9 cellular contexts compared by ENCODE assay signal in the genomic region with DNA sequence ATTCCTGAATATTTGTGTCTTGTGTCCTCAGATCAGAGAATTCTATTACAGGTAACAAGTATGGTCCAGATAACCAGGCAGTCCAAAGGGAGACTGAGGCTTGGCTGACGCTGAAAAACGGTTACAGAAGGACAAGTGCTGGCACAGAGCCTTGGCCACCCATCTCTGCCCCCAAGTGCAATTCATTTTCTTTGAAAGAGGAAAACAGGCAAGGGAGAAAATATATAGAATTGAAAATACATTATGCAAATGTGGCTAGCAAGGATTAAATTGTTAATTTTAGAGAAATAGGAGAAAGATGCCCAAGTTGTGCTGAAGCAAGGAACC. TPM values are rescaled to one million over a fixed set of nuclear protein-coding genes. Genes with fewer than 3 reads are reported as not detected.
DNase-seq lines count a peak whose midpoint lies in the region; ATAC-seq and TF ChIP-seq lines count a peak whose summit lies in the region.
"Had no signal": no experiment of that assay in that cellular context is flagged by ENCODE, and none has a peak within 500 bp of the region (broad histone marks: within the 10 kb centered on the region; RNA-seq: fewer than 3 reads in every experiment).

No MANE protein-coding gene starts in this region.

- H3K27ac Mint-ChIP-seq in activated CD4-positive, alpha-beta T cell treated with anti-CD3 and anti-CD28 coated beads, Interleukin-2, amount 10 ng/mL, durations not matched to agents 24 days and 14 days, result no peak overlapping the region

- H3K4me3 ChIP-seq in left lung, result peak overlapping the region; percentile 50

- no peaks in the 10 kb centered on the region for H3K9me3 Mint-ChIP-seq in activated CD4-positive, alpha-beta T cell treated with anti-CD3 and anti-CD28 coated beads, Interleukin-2, amount 10 ng/mL, durations not matched to agents 24 days and 14 days

- H3K36me3 Mint-ChIP-seq in activated CD4-positive, alpha-beta T cell treated with anti-CD3 and anti-CD28 coated beads, Interleukin-2, amount 10 ng/mL, durations not matched to agents 24 days and 14 days (ENCODE audit: low read depth), result peaks cover 12% of the 10 kb centered on the region

- H3K27me3 ChIP-seq in left lung, result no peaks in the 10 kb centered on the region

- no peak for ATAC-seq in left lung

- H3K4me1 Mint-ChIP-seq in activated CD4-positive, alpha-beta T cell treated with anti-CD3 and anti-CD28 coated beads, Interleukin-2, amount 10 ng/mL, durations not matched to agents 24 days and 14 days, result peaks cover 14% of the 10 kb centered on the region

- peak overlapping the region; percentile 24 for H3K4me3 Mint-ChIP-seq in activated CD4-positive, alpha-beta T cell treated with anti-CD3 and anti-CD28 coated beads, Interleukin-2, amount 10 ng/mL, durations not matched to agents 24 days and 14 days

- no peak for TF ChIP-seq CTCF in left lung (IDR thresholded peaks at IDR 0.05)

- peaks cover 0 to 9% of the 10 kb centered on the region in 2 donors for H3K36me3 ChIP-seq in left lung

- DNase-seq in activated CD4-positive, alpha-beta T cell treated with anti-CD3 and anti-CD28 coated beads, Interleukin-2, amount 10 ng/mL, durations not matched to agents 24 days and 14 days, result no peak
- DNase-seq in activated CD4-positive, alpha-beta T cell treated with anti-CD3 and anti-CD28 coated beads for 4 hours, result no peak
- DNase-seq in left lung, result no peak
- no peak for DNase-seq in stimulated activated CD4-positive, alpha-beta T cell treated with anti-CD3 and anti-CD28 coated beads, Interleukin-1b, Interleukin-23, amount 100 ng/mL, for 48 hours
- DNase-seq in NCI-H187 treated with DMSO at 0.1 percent for 48 hours (lab: John Stamatoyannopoulos, UW), result no peak
- DNase-seq in NCI-H1694 treated with DMSO at 0.1 percent for 48 hours (lab: John Stamatoyannopoulos, UW), result no peak
- DNase-seq: activated naive CD4-positive, alpha-beta T cell treated with anti-CD3 and anti-CD28 coated beads, Interleukin-2, amount 50 U/mL, for 16 hours had no signal

- intact Hi-C loops in activated CD4-positive, alpha-beta T cell treated with anti-CD3 and anti-CD28 coated beads, Interleukin-2, amount 10 ng/mL, durations not matched to agents 24 days and 14 days (cut with micrococcal nuclease), result loop anchor here (5.0 kb wide), 1 partner anchor 44 kb away; no protein-coding TSS in a partner anchor
- intact Hi-C loops in left lung (cut with DNase I), result loop anchor here in 1 of 2 donors (5.0 kb wide), 1 partner anchor 119 kb away; no protein-coding TSS in a partner anchor

- H3K9me3 ChIP-seq in left lung, result no peaks in the 10 kb centered on the region

- peaks cover 35 to 70% of the 10 kb centered on the region in 2 donors for H3K4me1 ChIP-seq in left lung

- peaks cover 57% of the 10 kb centered on the region for H3K27me3 Mint-ChIP-seq in activated CD4-positive, alpha-beta T cell treated with anti-CD3 and anti-CD28 coated beads, Interleukin-2, amount 10 ng/mL, durations not matched to agents 24 days and 14 days

- peak overlapping the region; percentile 84 for H3K27ac ChIP-seq in angular gyrus (ENCODE audit: low read depth, low read length)
- peak overlapping the region; percentile 28 to 86 for H3K27ac ChIP-seq in left lung
- peak overlapping the region; percentile 79 for H3K27ac ChIP-seq in temporal lobe (ENCODE audit: low read depth, low read length)

RNA-seq across cellular contexts. Expression of a gene that starts 1.2 kb away (rescaled TPM):
- 1.2 and 1.4 TPM in 2 replicates for total RNA-seq in activated CD4-positive, alpha-beta T cell treated with anti-CD3 and anti-CD28 coated beads, Interleukin-2, amount 10 ng/mL, durations not matched to agents 24 days and 14 days
- total RNA-seq in left lung, result 100 to 1,000 TPM; 123 to 165 TPM
- total RNA-seq in temporal lobe, result 46.7 TPM

RNA-seq across cellular contexts. Expression of a gene that starts 29.8 kb away (rescaled TPM):
- total RNA-seq in activated CD4-positive, alpha-beta T cell treated with anti-CD3 and anti-CD28 coated beads, Interleukin-2, amount 10 ng/mL, durations not matched to agents 24 days and 14 days, result 262 and 270 TPM in 2 replicates
- 10 to 100 TPM; 62.2 to 89.0 TPM for total RNA-seq in left lung
- total RNA-seq in temporal lobe, result 21.1 TPM

Comparison
In these comparisons a context has a peak if more than half of its experiments do, and no peak if none do; other contexts are left out.
1. RNA of a gene that starts 1.2 kb away (total RNA-seq): 123 to 165 TPM in left lung and 46.7 TPM in temporal lobe (single experiment); 1.2 to 1.4 TPM in activated CD4-positive, alpha-beta T cell treated with anti-CD3 and anti-CD28 coated beads, Interleukin-2, amount 10 ng/mL, durations not matched to agents 24 days and 14 days; every median in the first group is over 10 times any median in the second.
2. Peak in every context shown above with its lines, with median percentiles within 50 percentile points of each other: H3K27ac ChIP-seq.